In the genomic region with DNA sequence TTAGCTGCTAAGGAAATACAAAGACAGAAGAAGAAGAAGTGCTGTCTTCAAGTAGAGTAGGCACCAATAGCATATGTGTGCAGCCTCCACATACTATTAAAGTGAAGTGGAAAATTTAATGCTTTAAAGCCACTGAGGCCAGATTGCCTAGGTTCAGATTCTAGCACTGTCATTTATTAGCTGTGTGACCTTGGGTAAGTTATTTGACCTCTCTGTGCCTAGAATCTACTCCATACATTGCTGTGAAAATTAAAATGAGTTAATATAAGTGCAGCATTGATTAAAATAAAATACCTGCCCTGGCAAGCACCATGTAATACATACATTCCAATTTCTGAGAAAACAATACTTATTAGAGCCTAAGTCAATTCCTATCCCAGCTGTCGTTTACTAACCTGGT, we compare ENCODE assay signal across 35 cellular contexts.
"Had no signal": no experiment of that assay in that cellular context is flagged by ENCODE, and none has a peak within 500 bp of the region (broad histone marks: within the 10 kb centered on the region; RNA-seq: fewer than 3 reads in every experiment).

No MANE protein-coding gene starts in this region.

- H3K27ac Mint-ChIP-seq: activated CD4-positive, alpha-beta memory T cell treated with anti-CD3 and anti-CD28 coated beads, Interleukin-2, amount 10 ng/mL, durations not matched to agents 7 days and 5 days; activated CD4-positive, alpha-beta T cell treated with anti-CD3 and anti-CD28 coated beads for 36 hours; activated CD4-positive, alpha-beta T cell treated with anti-CD3 and anti-CD28 coated beads, Interleukin-2, amount 10 ng/mL, durations not matched to agents 7 days and 5 days; activated CD8-positive, alpha-beta memory T cell treated with anti-CD3 and anti-CD28 coated beads, Interleukin-2, amount 10 ng/mL, durations not matched to agents 7 days and 5 days; activated CD8-positive, alpha-beta T cell treated with anti-CD3 and anti-CD28 coated beads, Interleukin-2, amount 10 ng/mL, durations not matched to agents 7 days and 5 days; activated naive CD4-positive, alpha-beta T cell treated with anti-CD3 and anti-CD28 coated beads for 36 hours; activated naive CD4-positive, alpha-beta T cell treated with anti-CD3 and anti-CD28 coated beads, Interleukin-2, amount 50 U/mL, for 72 hours; activated naive CD8-positive, alpha-beta T cell treated with anti-CD3 and anti-CD28 coated beads for 36 hours; activated T-cell treated with anti-CD3 and anti-CD28 coated beads, Interleukin-2, amount 50 U/mL, for 24 hours; activated T-helper 2 cell treated with anti-CD3 and anti-CD28 coated beads, Interferon-gamma antibody, Interleukin-2, Interleukin-4, amounts not matched to agents 10 μg/mL and 5 μg/mL and 100 μg/mL, durations not matched to agents 14 hours and 24 hours and 36 hours; T-helper 17 cell had no signal

- ATAC-seq: activated CD4-positive, alpha-beta T cell treated with anti-CD3 and anti-CD28 coated beads for 36 hours; activated CD4-positive, CD25-positive, alpha-beta regulatory T cell treated with anti-CD3 and anti-CD28 coated beads, Interleukin-2, amount 50 U/mL, for 24 hours; activated CD8-positive, alpha-beta memory T cell treated with anti-CD3 and anti-CD28 coated beads, Interleukin-2, amount 10 ng/mL, durations not matched to agents 7 days and 5 days; activated CD8-positive, alpha-beta T cell treated with anti-CD3 and anti-CD28 coated beads, Interleukin-2, amount 10 ng/mL, durations not matched to agents 7 days and 5 days; activated naive CD4-positive, alpha-beta T cell treated with anti-CD3 and anti-CD28 coated beads, Interleukin-2, amount 50 U/mL, for 72 hours; body of pancreas; T-helper 17 cell had no signal

- H3K4me1 ChIP-seq: adrenal gland, body of pancreas, breast epithelium had no signal

- DNase-seq: activated CD4-positive, alpha-beta memory T cell treated with anti-CD3 and anti-CD28 coated beads, Interleukin-2, amount 10 ng/mL, durations not matched to agents 7 days and 5 days; activated CD4-positive, alpha-beta T cell treated with anti-CD3 and anti-CD28 coated beads for 1 hour; activated CD4-positive, alpha-beta T cell treated with anti-CD3 and anti-CD28 coated beads for 36 hours; activated CD4-positive, alpha-beta T cell treated with anti-CD3 and anti-CD28 coated beads for 48 hours; activated CD4-positive, alpha-beta T cell treated with anti-CD3 and anti-CD28 coated beads, Interleukin-2, amount 10 ng/mL, durations not matched to agents 7 days and 5 days; activated CD4-positive, alpha-beta T cell treated with anti-CD3 and anti-CD28 coated beads, Interleukin-2, amount 50 U/mL, for 48 hours; activated CD4-positive, CD25-positive, alpha-beta regulatory T cell; activated CD8-positive, alpha-beta memory T cell treated with anti-CD3 and anti-CD28 coated beads for 24 hours; activated CD8-positive, alpha-beta memory T cell treated with anti-CD3 and anti-CD28 coated beads, Interleukin-2, amount 10 ng/mL, durations not matched to agents 7 days and 5 days; activated CD8-positive, alpha-beta memory T cell treated with anti-CD3 and anti-CD28 coated beads, Interleukin-2, amount 50 U/mL, for 48 hours; activated CD8-positive, alpha-beta T cell treated with anti-CD3 and anti-CD28 coated beads, Interleukin-2, amount 10 ng/mL, durations not matched to agents 7 days and 5 days; activated effector memory CD4-positive, alpha-beta T cell treated with Interleukin-2 at 50 U/mL for 16 hours; activated gamma-delta T cell treated with Interleukin-2 at 50 U/mL for 16 hours; activated naive CD4-positive, alpha-beta T cell; activated naive CD4-positive, alpha-beta T cell treated with anti-CD3 and anti-CD28 coated beads for 36 hours; activated naive CD4-positive, alpha-beta T cell treated with anti-CD3 and anti-CD28 coated beads, Interleukin-2, amount 50 U/mL, for 16 hours; activated naive CD8-positive, alpha-beta T cell treated with anti-CD3 and anti-CD28 coated beads for 36 hours; activated T-cell treated with anti-CD3 and anti-CD28 coated beads, Interleukin-2, amount 50 U/mL, for 24 hours; activated T-cell treated with anti-CD3 and anti-CD28 coated beads, Interleukin-2, amount 50 U/mL, for 48 hours; amniotic stem cell; aorta; body of pancreas; brain microvascular endothelial cell; central memory CD4-positive, alpha-beta T cell; T-helper 17 cell; T-helper 9 cell; WERI-Rb-1 had no signal

- H3K27ac ChIP-seq: adrenal gland, body of pancreas, brain microvascular endothelial cell, breast epithelium, WERI-Rb-1 had no signal

- H3K4me3 Mint-ChIP-seq: activated CD4-positive, alpha-beta memory T cell treated with anti-CD3 and anti-CD28 coated beads, Interleukin-2, amount 10 ng/mL, durations not matched to agents 7 days and 5 days; activated CD4-positive, alpha-beta T cell treated with anti-CD3 and anti-CD28 coated beads for 36 hours; activated CD4-positive, alpha-beta T cell treated with anti-CD3 and anti-CD28 coated beads, Interleukin-2, amount 10 ng/mL, durations not matched to agents 7 days and 5 days; activated CD8-positive, alpha-beta memory T cell treated with anti-CD3 and anti-CD28 coated beads, Interleukin-2, amount 10 ng/mL, durations not matched to agents 7 days and 5 days; activated CD8-positive, alpha-beta T cell treated with anti-CD3 and anti-CD28 coated beads, Interleukin-2, amount 10 ng/mL, durations not matched to agents 7 days and 5 days; activated naive CD4-positive, alpha-beta T cell treated with anti-CD3 and anti-CD28 coated beads for 36 hours; activated naive CD8-positive, alpha-beta T cell treated with anti-CD3 and anti-CD28 coated beads for 36 hours; activated T-cell treated with anti-CD3 and anti-CD28 coated beads, Interleukin-2, amount 50 U/mL, for 24 hours; T-helper 17 cell; WTC11 had no signal

- H3K36me3 Mint-ChIP-seq: activated CD8-positive, alpha-beta memory T cell treated with anti-CD3 and anti-CD28 coated beads, Interleukin-2, amount 10 ng/mL, durations not matched to agents 7 days and 5 days; activated naive CD4-positive, alpha-beta T cell treated with anti-CD3 and anti-CD28 coated beads, Interleukin-2, amount 50 U/mL, for 72 hours; activated naive CD8-positive, alpha-beta T cell treated with anti-CD3 and anti-CD28 coated beads for 36 hours; WTC11 had no signal

- H3K9me3 ChIP-seq: adrenal gland, body of pancreas, breast epithelium had no signal

- H3K27me3 Mint-ChIP-seq: activated CD4-positive, alpha-beta memory T cell treated with anti-CD3 and anti-CD28 coated beads, Interleukin-2, amount 10 ng/mL, durations not matched to agents 7 days and 5 days; activated CD4-positive, alpha-beta T cell treated with anti-CD3 and anti-CD28 coated beads for 36 hours; activated CD4-positive, alpha-beta T cell treated with anti-CD3 and anti-CD28 coated beads, Interleukin-2, amount 10 ng/mL, durations not matched to agents 7 days and 5 days; activated naive CD8-positive, alpha-beta T cell treated with anti-CD3 and anti-CD28 coated beads for 36 hours; activated T-cell treated with anti-CD3 and anti-CD28 coated beads, Interleukin-2, amount 50 U/mL, for 24 hours; T-helper 17 cell had no signal

- H3K4me1 Mint-ChIP-seq: activated CD4-positive, alpha-beta memory T cell treated with anti-CD3 and anti-CD28 coated beads, Interleukin-2, amount 10 ng/mL, durations not matched to agents 7 days and 5 days; activated CD4-positive, alpha-beta T cell treated with anti-CD3 and anti-CD28 coated beads for 36 hours; activated CD4-positive, alpha-beta T cell treated with anti-CD3 and anti-CD28 coated beads, Interleukin-2, amount 10 ng/mL, durations not matched to agents 7 days and 5 days; activated CD8-positive, alpha-beta memory T cell treated with anti-CD3 and anti-CD28 coated beads, Interleukin-2, amount 10 ng/mL, durations not matched to agents 7 days and 5 days; activated naive CD8-positive, alpha-beta T cell treated with anti-CD3 and anti-CD28 coated beads for 36 hours had no signal

- FAIRE-seq: colon, TTC549 had no signal

- H3K4me3 ChIP-seq: adrenal gland, body of pancreas, breast epithelium had no signal

- H3K9me3 Mint-ChIP-seq: activated CD4-positive, alpha-beta memory T cell treated with anti-CD3 and anti-CD28 coated beads, Interleukin-2, amount 10 ng/mL, durations not matched to agents 7 days and 5 days; activated CD4-positive, alpha-beta T cell treated with anti-CD3 and anti-CD28 coated beads, Interleukin-2, amount 10 ng/mL, durations not matched to agents 7 days and 5 days; activated naive CD4-positive, alpha-beta T cell treated with anti-CD3 and anti-CD28 coated beads for 36 hours; activated naive CD4-positive, alpha-beta T cell treated with anti-CD3 and anti-CD28 coated beads, Interleukin-2, amount 50 U/mL, for 72 hours; activated naive CD8-positive, alpha-beta T cell treated with anti-CD3 and anti-CD28 coated beads for 36 hours; activated T-cell treated with anti-CD3 and anti-CD28 coated beads, Interleukin-2, amount 50 U/mL, for 24 hours; activated T-helper 2 cell treated with anti-CD3 and anti-CD28 coated beads, Interferon-gamma antibody, Interleukin-2, Interleukin-4, amounts not matched to agents 10 μg/mL and 5 μg/mL and 100 μg/mL, durations not matched to agents 14 hours and 24 hours and 36 hours had no signal

- H3K27me3 ChIP-seq: adrenal gland, body of pancreas, brain microvascular endothelial cell, breast epithelium had no signal

- H3K36me3 ChIP-seq: adrenal gland, brain microvascular endothelial cell, breast epithelium, WERI-Rb-1 had no signal
